In genomic region chr10:33422779-33423520, GRCh38 we compare ENCODE assay signal across 14 cellular contexts.
DNase-seq lines count a peak whose midpoint lies in the region; ATAC-seq, FAIRE-seq and TF ChIP-seq lines count a peak whose summit lies in the region.
"Had no signal": no experiment of that assay in that cellular context is flagged by ENCODE, and none has a peak within 500 bp of the region (broad histone marks: within the 10 kb centered on the region; RNA-seq: fewer than 3 reads in every experiment).

No MANE protein-coding gene starts in this region.

- peaks cover 17% of the 10 kb centered on the region for H3K27me3 Mint-ChIP-seq in activated CD4-positive, alpha-beta T cell treated with anti-CD3 and anti-CD28 coated beads, Interleukin-2, amount 10 ng/mL, durations not matched to agents 24 days and 14 days

- H3K4me3 ChIP-seq in GM23248 (no peak overlapping the region), fibroblast of mammary gland (ENCODE audit: control insufficient read depth, low read depth, low read length) (no peak overlapping the region), pancreas (no peak overlapping the region)
- H3K4me3 ChIP-seq: lower lobe of right lung had no signal

- peaks cover 17% of the 10 kb centered on the region for H3K4me1 ChIP-seq in GM23248 (ENCODE audit: insufficient read depth)
- H3K4me1 ChIP-seq in pancreas: peaks cover 7 to 19% (median 18%) of the 10 kb centered on the region in 3 donors
- H3K4me1 ChIP-seq: lower lobe of right lung had no signal

- H3K36me3 ChIP-seq in GM23248 (ENCODE audit: low read depth) (no peaks in the 10 kb centered on the region), pancreas (no peaks in the 10 kb centered on the region)
- H3K36me3 ChIP-seq: lower lobe of right lung had no signal

- H3K4me3 Mint-ChIP-seq in activated CD4-positive, alpha-beta T cell treated with anti-CD3 and anti-CD28 coated beads, Interleukin-2, amount 10 ng/mL, durations not matched to agents 24 days and 14 days: no peak overlapping the region

- no peaks in the 10 kb centered on the region for H3K9me3 Mint-ChIP-seq in activated CD4-positive, alpha-beta T cell treated with anti-CD3 and anti-CD28 coated beads, Interleukin-2, amount 10 ng/mL, durations not matched to agents 24 days and 14 days

- peak; percentile 34 for DNase-seq in GM23248
- DNase-seq in NCI-H510A (lab: John Stamatoyannopoulos, UW): peak; percentile 5
- DNase-seq in fibroblast of mammary gland (ENCODE audit: low read depth): peak; percentile 49
- DNase-seq in pancreas: peak in 5 of 6 donors; percentile 70 to 87 (median 80)
- DNase-seq in NCI-H187 treated with DMSO at 0.1 percent for 48 hours (lab: John Stamatoyannopoulos, UW): no peak
- no peak for DNase-seq in activated CD4-positive, alpha-beta T cell treated with anti-CD3 and anti-CD28 coated beads, Interleukin-2, amount 10 ng/mL, durations not matched to agents 24 days and 14 days
- DNase-seq in NK-92 treated with Interleukin-12 subunit alpha and Interleukin-12 subunit beta, amount 100 ng/mL, for 24 hours (lab: John Stamatoyannopoulos, UW): no peak
- DNase-seq in GM20000 (ENCODE audit: low spot score): no peak
- DNase-seq: activated effector memory CD4-positive, alpha-beta T cell treated with Interleukin-2 at 50 U/mL for 16 hours; dermis blood vessel endothelial cell; lower lobe of right lung; NCI-H2029 treated with DMSO at 0.1 percent for 48 hours; nucleus accumbens had no signal

- intact Hi-C loops in pancreas (cut with DNase I): no loop called here
- intact Hi-C loops in activated CD4-positive, alpha-beta T cell treated with anti-CD3 and anti-CD28 coated beads, Interleukin-2, amount 10 ng/mL, durations not matched to agents 24 days and 14 days (cut with micrococcal nuclease): no loop called here

- H4K20me1 ChIP-seq in GM23248 (ENCODE audit: insufficient read depth): no peaks in the 10 kb centered on the region

- peak; percentile 90 to 96 (median 93) for ATAC-seq in pancreas

- no peak overlapping the region for H3K27ac Mint-ChIP-seq in activated CD4-positive, alpha-beta T cell treated with anti-CD3 and anti-CD28 coated beads, Interleukin-2, amount 10 ng/mL, durations not matched to agents 24 days and 14 days

- H3K9ac ChIP-seq in GM23248: no peak overlapping the region
- H3K9ac ChIP-seq: KMS-11 had no signal

- H3K79me2 ChIP-seq in GM23248 (ENCODE audit: insufficient read depth): no peaks in the 10 kb centered on the region

- H3F3A ChIP-seq in GM23248 (ENCODE audit: insufficient read depth): peaks cover 10% of the 10 kb centered on the region

- H3K27ac ChIP-seq in GM23248: no peak overlapping the region
- peak overlapping the region; percentile 24 to 70 (median 47) for H3K27ac ChIP-seq in pancreas
- H3K27ac ChIP-seq: KMS-11, lower lobe of right lung had no signal

- no peaks in the 10 kb centered on the region for H3K36me3 Mint-ChIP-seq in activated CD4-positive, alpha-beta T cell treated with anti-CD3 and anti-CD28 coated beads, Interleukin-2, amount 10 ng/mL, durations not matched to agents 24 days and 14 days (ENCODE audit: low read depth)

- H3K4me2 ChIP-seq in GM23248 (ENCODE audit: unreplicated experiment): no peak overlapping the region
- H3K4me2 ChIP-seq: KMS-11 had no signal

- no peaks in the 10 kb centered on the region for H3K4me1 Mint-ChIP-seq in activated CD4-positive, alpha-beta T cell treated with anti-CD3 and anti-CD28 coated beads, Interleukin-2, amount 10 ng/mL, durations not matched to agents 24 days and 14 days

- H3K9me3 ChIP-seq in GM23248 (ENCODE audit: low read depth): no peaks in the 10 kb centered on the region
- H3K9me3 ChIP-seq in pancreas: no peaks in the 10 kb centered on the region
- H3K9me3 ChIP-seq: lower lobe of right lung had no signal

- peak overlapping the region; percentile 32 for H2AFZ ChIP-seq in GM23248

- TF ChIP-seq CTCF in fibroblast of mammary gland (conservative IDR thresholded peaks at IDR 0.05; ENCODE audit: control insufficient read depth, insufficient read depth, low read depth, low read length) (no peak), pancreas (IDR thresholded peaks at IDR 0.05) (no peak), GM20000 (IDR thresholded peaks at IDR 0.05; ENCODE audit: extremely low read depth, missing control alignments) (no peak)

- no peaks in the 10 kb centered on the region for H3K9me2 ChIP-seq in GM23248 (ENCODE audit: insufficient read depth)

- no peak for FAIRE-seq in pancreas (lab: Jason Lieb, UNC)

- 52 to 55% methylated on average over 11 of the region's 11 CpGs for WGBS in GM23248 (ENCODE audit: low coverage in 1 of 2, low lambda C conversion rate in 2 of 2, missing lambda C conversion rate in 2 of 2), 2 experiments
- WGBS in pancreas, 2 donors: 35 to 43% methylated on average over 11 of the region's 11 CpGs

- H3K27me3 ChIP-seq in GM23248 (replicated peaks; ENCODE audit: insufficient read depth) (no peaks in the 10 kb centered on the region), pancreas (no peaks in the 10 kb centered on the region)

- in situ Hi-C loops in GM23248 (cut with MboI): no loop called here

Comparison
In these comparisons a context has a peak if more than half of its experiments do, and no peak if none do; other contexts are left out.
1. DNase-seq: peak in GM23248 (single experiment), NCI-H510A (single experiment), fibroblast of mammary gland (single experiment) and pancreas (5 of 6); none in NCI-H187 treated with DMSO at 0.1 percent for 48 hours (single experiment), activated CD4-positive, alpha-beta T cell treated with anti-CD3 and anti-CD28 coated beads, Interleukin-2, amount 10 ng/mL, durations not matched to agents 24 days and 14 days (single experiment), NK-92 treated with Interleukin-12 subunit alpha and Interleukin-12 subunit beta, amount 100 ng/mL, for 24 hours (single experiment) and GM20000 (single experiment).